In genomic region chr6:73696990-73697651, GRCh38 we compare ENCODE assay signal across 8 cellular contexts. TPM values are rescaled to one million over a fixed set of nuclear protein-coding genes. Genes with fewer than 3 reads are reported as not detected.
DNase-seq lines count a peak whose midpoint lies in the region; ATAC-seq and TF ChIP-seq lines count a peak whose summit lies in the region.

No MANE protein-coding gene starts in this region.

- H3K9me3 Mint-ChIP-seq in CD8-positive, alpha-beta T cell: no peaks in the 10 kb centered on the region
- peaks cover 0 to 7% (median 0%) of the 10 kb centered on the region in 11 donors for H3K9me3 Mint-ChIP-seq in naive thymus-derived CD4-positive, alpha-beta T cell

- no peak for ATAC-seq in CD8-positive, alpha-beta T cell
- no peak for ATAC-seq in naive thymus-derived CD4-positive, alpha-beta T cell
- ATAC-seq in HG03469 (IDR thresholded peaks at IDR 0.05; ENCODE audit: unreplicated experiment) (no peak), GM21360 (IDR thresholded peaks at IDR 0.05; ENCODE audit: unreplicated experiment) (no peak)

- H3K27me3 ChIP-seq in CD8-positive, alpha-beta T cell (ENCODE audit: insufficient read depth, low read length): no peaks in the 10 kb centered on the region
- no peaks in the 10 kb centered on the region; the same call in 1 of the 2 replicates for H3K27me3 ChIP-seq in HUES6 (ENCODE audit: control insufficient read depth, insufficient read depth, low read length)
- no peaks in the 10 kb centered on the region for H3K27me3 ChIP-seq in naive thymus-derived CD4-positive, alpha-beta T cell (ENCODE audit: control insufficient read depth in 2 of 2, insufficient read depth in 2 of 2, low read length in 2 of 2)

- no peaks in the 10 kb centered on the region for H3K36me3 Mint-ChIP-seq in CD8-positive, alpha-beta T cell
- peaks cover 0 to 23% (median 0%) of the 10 kb centered on the region in 5 donors for H3K36me3 Mint-ChIP-seq in naive thymus-derived CD4-positive, alpha-beta T cell

- POLR2A ChIA-PET in CD8-positive, alpha-beta T cell (lab: Charles Lee): no interaction called here
- POLR2A ChIA-PET in naive thymus-derived CD4-positive, alpha-beta T cell (lab: Charles Lee): interaction anchor here (0.6 kb wide), 1 partner anchor 43 kb away, joined by 3 read pairs; no protein-coding TSS in a partner anchor

- H3K4me3 Mint-ChIP-seq in CD8-positive, alpha-beta T cell: peak overlapping the region; percentile 22
- H3K4me3 Mint-ChIP-seq in naive thymus-derived CD4-positive, alpha-beta T cell: peak overlapping the region in 9 of 10 donors; percentile 84 to 94 (median 89)

- no peaks in the 10 kb centered on the region for H3K4me1 ChIP-seq in CD8-positive, alpha-beta T cell (ENCODE audit: insufficient read depth, low read length)
- H3K4me1 ChIP-seq in HUES6 (ENCODE audit: control insufficient read depth, insufficient read depth, low read length): peaks cover 23% of the 10 kb centered on the region
- H3K4me1 ChIP-seq in naive thymus-derived CD4-positive, alpha-beta T cell (ENCODE audit: control insufficient read depth in 2 of 2, insufficient read depth in 2 of 2, low read length in 2 of 2): peaks cover 0 to 6% of the 10 kb centered on the region in 2 donors

- no peak overlapping the region for H3K4me3 ChIP-seq in CD8-positive, alpha-beta T cell (ENCODE audit: low read depth, low read length)
- peak overlapping the region; percentile 63 for H3K4me3 ChIP-seq in HUES6 (ENCODE audit: low read depth, low read length)
- H3K4me3 ChIP-seq in astrocyte of the cerebellum (ENCODE audit: low read depth, low read length): peak overlapping the region; percentile 51
- no peak overlapping the region for H3K4me3 ChIP-seq in naive thymus-derived CD4-positive, alpha-beta T cell (ENCODE audit: low read length)

- H3K4me1 Mint-ChIP-seq in CD8-positive, alpha-beta T cell (ENCODE audit: low read depth): peaks cover 12% of the 10 kb centered on the region
- H3K4me1 Mint-ChIP-seq in naive thymus-derived CD4-positive, alpha-beta T cell: peaks cover 5 to 43% (median 25%) of the 10 kb centered on the region in 7 donors

- no peak overlapping the region for H3K9ac ChIP-seq in HUES6 (ENCODE audit: low read length)

- peaks cover 31% of the 10 kb centered on the region for H3K27me3 Mint-ChIP-seq in CD8-positive, alpha-beta T cell (ENCODE audit: low read depth)
- peaks cover 0 to 33% (median 18%) of the 10 kb centered on the region in 5 donors for H3K27me3 Mint-ChIP-seq in naive thymus-derived CD4-positive, alpha-beta T cell

- H3K27ac ChIP-seq in CD8-positive, alpha-beta T cell (ENCODE audit: low read depth, low read length): no peak overlapping the region
- no peak overlapping the region for H3K27ac ChIP-seq in HUES6 (ENCODE audit: low read depth, low read length)
- no peak overlapping the region for H3K27ac ChIP-seq in naive thymus-derived CD4-positive, alpha-beta T cell (ENCODE audit: low read depth, low read length)

- H3K36me3 ChIP-seq in CD8-positive, alpha-beta T cell (ENCODE audit: insufficient read depth, low read length): no peaks in the 10 kb centered on the region
- no peaks in the 10 kb centered on the region for H3K36me3 ChIP-seq in HUES6 (ENCODE audit: control insufficient read depth, insufficient read depth, low read length)
- no peaks in the 10 kb centered on the region for H3K36me3 ChIP-seq in naive thymus-derived CD4-positive, alpha-beta T cell (ENCODE audit: control insufficient read depth in 2 of 3, insufficient read depth in 3 of 3, low read length in 3 of 3)

- CTCF ChIA-PET in CD8-positive, alpha-beta T cell (lab: Charles Lee): no interaction called here
- CTCF ChIA-PET in naive thymus-derived CD4-positive, alpha-beta T cell (lab: Charles Lee): no interaction called here

- no peaks in the 10 kb centered on the region for H3K9me3 ChIP-seq in CD8-positive, alpha-beta T cell (ENCODE audit: low read length)
- H3K9me3 ChIP-seq in HUES6 (ENCODE audit: control insufficient read depth, insufficient read depth, low read depth, low read length): no peaks in the 10 kb centered on the region
- H3K9me3 ChIP-seq in naive thymus-derived CD4-positive, alpha-beta T cell (ENCODE audit: control insufficient read depth in 2 of 3, low read length in 3 of 3): no peaks in the 10 kb centered on the region

- intact Hi-C loops in CD8-positive, alpha-beta T cell (cut with DNase I, micrococcal nuclease): no loop called here
- intact Hi-C loops in naive thymus-derived CD4-positive, alpha-beta T cell (cut with micrococcal nuclease): loop anchor here in 1 of 2 donors (1.0 kb wide), 1 partner anchor 36 kb away; no protein-coding TSS in a partner anchor

- no peak for TF ChIP-seq CTCF in CD8-positive, alpha-beta T cell (IDR thresholded peaks at IDR 0.05)
- TF ChIP-seq CTCF in astrocyte of the cerebellum (IDR thresholded peaks at IDR 0.05; ENCODE audit: low read depth, low read length, missing control alignments): no peak

- in situ Hi-C loops in astrocyte of the cerebellum (cut with HindIII; ENCODE audit: low sequenced_read_pairs): no loop called here

- DNase-seq in CD8-positive, alpha-beta T cell: no peak
- no peak for DNase-seq in astrocyte of the cerebellum (ENCODE audit: low read depth)
- no peak for DNase-seq in naive thymus-derived CD4-positive, alpha-beta T cell
- no peak for DNase-seq in NCI-H226
- no peak for DNase-seq in hippocampal formation (lab: John Stamatoyannopoulos, UW)

- H3K27ac Mint-ChIP-seq in CD8-positive, alpha-beta T cell: no peak overlapping the region
- H3K27ac Mint-ChIP-seq in naive thymus-derived CD4-positive, alpha-beta T cell: peak overlapping the region in 5 of 9 donors; percentile 14 to 94 (median 23)

RNA-seq across cellular contexts. Expression of gene CD109, which starts 1.1 kb away (rescaled TPM):
- total RNA-seq in CD8-positive, alpha-beta T cell: under 1 TPM; 0.11 to 0.25 TPM
- 10 to 100 TPM in 1 of 5 experiments, 1 to 10 TPM in 2, under 1 TPM in 2; 0.54 to 12.3 (median 1.2) TPM for total RNA-seq in naive thymus-derived CD4-positive, alpha-beta T cell
- under 1 TPM; 0.20 to 0.31 TPM for polyA plus RNA-seq in naive thymus-derived CD4-positive, alpha-beta T cell

RNA-seq across cellular contexts. Expression of gene SLC17A5, which starts 43.3 kb away (rescaled TPM):
- 1 to 10 TPM; 4.9 to 5.5 TPM for total RNA-seq in CD8-positive, alpha-beta T cell
- 10 to 100 TPM in 2 of 5 experiments, 1 to 10 TPM in 3; 6.0 to 13.8 (median 8.9) TPM for total RNA-seq in naive thymus-derived CD4-positive, alpha-beta T cell
- polyA plus RNA-seq in naive thymus-derived CD4-positive, alpha-beta T cell: 1 to 10 TPM; 7.9 to 8.6 TPM

Comparison
In these comparisons a context has a peak if more than half of its experiments do, and no peak if none do; other contexts are left out.
1. H3K4me3 ChIP-seq: peak in HUES6 (single experiment) and astrocyte of the cerebellum (single experiment); none in CD8-positive, alpha-beta T cell (single experiment) and naive thymus-derived CD4-positive, alpha-beta T cell (single experiment).